ENCODE assay signal across 27 cellular contexts in genomic region chr5:135251099-135251498, GRCh38.
A peak's percentile ranks its signal among the peaks of the same experiment; 100 is the strongest.
DNase-seq lines count a peak whose midpoint lies in the region; ATAC-seq, FAIRE-seq and TF ChIP-seq lines count a peak whose summit lies in the region.
"Had no signal": no experiment of that assay in that cellular context is flagged by ENCODE, and none has a peak within 500 bp of the region (broad histone marks: within the 10 kb centered on the region; RNA-seq: fewer than 3 reads in every experiment).

No MANE protein-coding gene starts in this region.

- peaks cover 30 to 46% of the 10 kb centered on the region in 2 experiments for H3K4me1 ChIP-seq in K562 (replicated peaks in 1 of 2; ENCODE audit: control insufficient read depth in 2 of 2, insufficient read depth in 2 of 2, low read length in 2 of 2)
- H3K4me1 ChIP-seq: body of pancreas had no signal

- no TSS peak for BruUV-seq in K562 (replicated peaks; lab: Mats Ljungman, UMichigan)

- H3K9ac ChIP-seq in K562 (ENCODE audit: insufficient read depth in 1 of 2, low read depth in 2 of 2, low read length in 2 of 2), result no peak overlapping the region
- H3K9ac ChIP-seq: KMS-11 had no signal

- FAIRE-seq in K562 (lab: Jason Lieb, UNC), result no peak
- FAIRE-seq: colon had no signal

- H3K9me3 ChIP-seq in AG04450 (ENCODE audit: control insufficient read depth, insufficient read depth, low read length) (no peaks in the 10 kb centered on the region), K562 (replicated peaks; ENCODE audit: control insufficient read depth, insufficient read depth, low read depth, low read length) (peaks cover 2% of the 10 kb centered on the region; the same call in 1 of the 2 replicates)
- H3K9me3 ChIP-seq: body of pancreas, thoracic aorta had no signal

- H3K79me2 ChIP-seq in K562 (ENCODE audit: control insufficient read depth, insufficient read depth, low read length), result no peaks in the 10 kb centered on the region

- no peak overlapping the region for H3K27ac Mint-ChIP-seq in osteocyte (ENCODE audit: unreplicated experiment)
- H3K27ac Mint-ChIP-seq in naive thymus-derived CD8-positive, alpha-beta T cell, result no peak overlapping the region
- H3K27ac Mint-ChIP-seq: activated naive CD8-positive, alpha-beta T cell treated with anti-CD3 and anti-CD28 coated beads, Interleukin-2, amount 50 U/mL, for 24 hours; GM23338 had no signal

- H3K4me3 ChIP-seq in AG04450 (ENCODE audit: low read depth, low read length) (no peak overlapping the region), K562 (no peak overlapping the region)
- H3K4me3 ChIP-seq: body of pancreas, GM23338, PC-9, thoracic aorta had no signal

- H3K27me3 Mint-ChIP-seq in osteocyte (ENCODE audit: unreplicated experiment), result no peaks in the 10 kb centered on the region
- H3K27me3 Mint-ChIP-seq in naive thymus-derived CD8-positive, alpha-beta T cell, result peaks cover 0 to 2% (median 0%) of the 10 kb centered on the region in 5 donors
- H3K27me3 Mint-ChIP-seq: activated naive CD8-positive, alpha-beta T cell treated with anti-CD3 and anti-CD28 coated beads, Interleukin-2, amount 50 U/mL, for 24 hours had no signal

- WGBS in K562 (ENCODE audit: insufficient coverage, low coverage, missing lambda C conversion rate), result 75% methylated on average over 8 of the region's 8 CpGs

- in situ Hi-C loops in K562 (cut with MboI), result no loop called here

- H3K4me1 Mint-ChIP-seq in osteocyte (ENCODE audit: unreplicated experiment), result peaks cover 17% of the 10 kb centered on the region
- no peaks in the 10 kb centered on the region for H3K4me1 Mint-ChIP-seq in naive thymus-derived CD8-positive, alpha-beta T cell
- H3K4me1 Mint-ChIP-seq: activated naive CD8-positive, alpha-beta T cell treated with anti-CD3 and anti-CD28 coated beads, Interleukin-2, amount 50 U/mL, for 24 hours had no signal

- no peaks in the 10 kb centered on the region for H3K9me3 Mint-ChIP-seq in osteocyte (ENCODE audit: unreplicated experiment)
- peaks cover 0 to 2% (median 0%) of the 10 kb centered on the region in 9 donors for H3K9me3 Mint-ChIP-seq in naive thymus-derived CD8-positive, alpha-beta T cell
- H3K9me3 Mint-ChIP-seq: activated naive CD8-positive, alpha-beta T cell treated with anti-CD3 and anti-CD28 coated beads, Interleukin-2, amount 50 U/mL, for 24 hours; GM23338 had no signal

- H3K27ac ChIP-seq in AG04450 (ENCODE audit: low read depth, low read length) (peak overlapping the region; percentile 3), K562 (ENCODE audit: extremely low read depth, low read depth, low read length) (no peak overlapping the region)
- H3K27ac ChIP-seq: body of pancreas, C4-2B, KMS-11, PC-9, thoracic aorta had no signal

- no peaks in the 10 kb centered on the region for H3K27me3 ChIP-seq in AG04450 (ENCODE audit: control insufficient read depth, insufficient read depth, low read length)
- no peaks in the 10 kb centered on the region for H3K27me3 ChIP-seq in K562 (ENCODE audit: control insufficient read depth in 2 of 2, insufficient read depth in 2 of 2, low read length in 2 of 2)
- H3K27me3 ChIP-seq: body of pancreas had no signal

- DNase-seq in AG04450 (ENCODE audit: low read depth, low spot score), result no peak
- DNase-seq in NCI-H1436 treated with DMSO at 0.1 percent for 48 hours (lab: John Stamatoyannopoulos, UW), result peak; percentile 35
- DNase-seq in K562 (ENCODE audit: extremely low read depth in 1 of 4, low spot score in 3 of 4), result no peak
- peak; percentile 54 for DNase-seq in osteocyte (ENCODE audit: extremely low spot score, unreplicated experiment)
- no peak for DNase-seq in SHP77 treated with DMSO at 0.1 percent for 48 hours (lab: John Stamatoyannopoulos, UW)
- no peak for DNase-seq in NK-92 (lab: John Stamatoyannopoulos, UW; ENCODE audit: unreplicated experiment)
- no peak for DNase-seq in left ventricle myocardium superior
- no peak for DNase-seq in naive thymus-derived CD8-positive, alpha-beta T cell
- DNase-seq: activated CD4-positive, alpha-beta T cell treated with anti-CD3 and anti-CD28 coated beads for 4 hours; activated effector memory CD4-positive, alpha-beta T cell treated with Interleukin-2 at 50 U/mL for 16 hours; activated naive CD8-positive, alpha-beta T cell treated with anti-CD3 and anti-CD28 coated beads, Interleukin-2, amount 50 U/mL, for 24 hours; body of pancreas; DMS 273 treated with DMSO at 0.1 percent for 48 hours; GDM1; glutamatergic neuron; midbrain; MV-4-11; NCI-H2081; NCI-H526 treated with DMSO at 0.1 percent for 48 hours; PC-9; stimulated activated CD4-positive, alpha-beta T cell treated with anti-CD3 and anti-CD28 coated beads, Interleukin-15, amount 100 ng/mL, for 24 hours; T-helper 1 cell had no signal

- no peak for TF ChIP-seq RAD21 in K562 (CRISPR knock-in tag; conservative IDR thresholded peaks at IDR 0.05 in 1 of 2, IDR thresholded peaks at IDR 0.05 in 1 of 2)

- H2AFZ ChIP-seq in K562 (ENCODE audit: low read depth, low read length), result no peak overlapping the region
- H2AFZ ChIP-seq: GM23338, PC-9 had no signal

- no peak overlapping the region for H3K4me2 ChIP-seq in K562 (ENCODE audit: insufficient read depth, low read length)
- H3K4me2 ChIP-seq: GM23338, KMS-11, PC-9 had no signal

- TF ChIP-seq EP300 in K562 (IDR thresholded peaks at IDR 0.05; ENCODE audit: low read length), result no peak

- no peaks in the 10 kb centered on the region for H3K9me1 ChIP-seq in K562 (ENCODE audit: control insufficient read depth, insufficient read depth, low read length)

- TF ChIP-seq POLR2A in K562 (conservative IDR thresholded peaks at IDR 0.05), result no peak

- no peaks in the 10 kb centered on the region for H3K36me3 Mint-ChIP-seq in osteocyte (ENCODE audit: unreplicated experiment)
- H3K36me3 Mint-ChIP-seq in naive thymus-derived CD8-positive, alpha-beta T cell, result no peaks in the 10 kb centered on the region

- TF ChIP-seq CTCF in AG04450 (IDR thresholded peaks at IDR 0.05; ENCODE audit: low read depth, low read length) (no peak), K562 (IDR thresholded peaks at IDR 0.05 in 2 of 3, conservative IDR thresholded peaks at IDR 0.05 in 1 of 3; ENCODE audit: insufficient read depth in 2 of 3, low read depth in 1 of 3, low read length in 3 of 3) (no peak), osteocyte (IDR thresholded peaks at IDR 0.05) (no peak)

- CTCF ChIA-PET in AG04450 (lab: Charles Lee) (interaction anchor here (0.6 kb wide), 2 partner anchors 13 to 102 kb away, joined by 3 read pairs; no protein-coding TSS in a partner anchor), K562 (lab: Yijun Ruan, JAX; ENCODE audit: low intra/inter-chr PET ratio) (no interaction called here)

- intact Hi-C loops in K562 (cut with micrococcal nuclease), result no loop called here
- intact Hi-C loops in left ventricle myocardium superior (cut with micrococcal nuclease), result no loop called here

- H4K20me1 ChIP-seq in K562 (replicated peaks; ENCODE audit: control insufficient read depth, insufficient read depth, low read length), result peaks cover 11% of the 10 kb centered on the region; the same call in 1 of the 2 replicates

- H3K4me3 Mint-ChIP-seq in osteocyte (ENCODE audit: unreplicated experiment), result no peak overlapping the region
- H3K4me3 Mint-ChIP-seq in naive thymus-derived CD8-positive, alpha-beta T cell, result no peak overlapping the region
- H3K4me3 Mint-ChIP-seq: activated naive CD8-positive, alpha-beta T cell treated with anti-CD3 and anti-CD28 coated beads, Interleukin-2, amount 50 U/mL, for 24 hours; GM23338 had no signal

- no peak for ATAC-seq in K562
- ATAC-seq in left ventricle myocardium superior, result no peak
- no peak for ATAC-seq in naive thymus-derived CD8-positive, alpha-beta T cell
- ATAC-seq: activated naive CD8-positive, alpha-beta T cell treated with anti-CD3 and anti-CD28 coated beads, Interleukin-2, amount 50 U/mL, for 24 hours; body of pancreas; GM23338 had no signal

- POLR2A ChIA-PET in AG04450 (lab: Yijun Ruan, JAX), result interaction anchor here (1.0 to 1.5 kb wide), 2 partner anchors 13 to 42 kb away, joined by 6 to 14 read pairs; no protein-coding TSS in a partner anchor
- POLR2A ChIA-PET in K562 (lab: Yijun Ruan, JAX), result no interaction called here
- POLR2A ChIA-PET in naive thymus-derived CD8-positive, alpha-beta T cell (lab: Charles Lee), result no interaction called here

- no peaks in the 10 kb centered on the region for H3K36me3 ChIP-seq in K562 (ENCODE audit: control insufficient read depth, insufficient read depth, low read length)
- H3K36me3 ChIP-seq: thoracic aorta had no signal

TF ChIP-seq in K562, 482 proteins besides CTCF, POLR2A, EP300 and RAD21:
- TF ChIP-seq RFX1 (IDR thresholded peaks at IDR 0.05), result peak; percentile 51
- peak; percentile 68; the same call in 1 of the 2 replicates for TF ChIP-seq ZBTB33 (CRISPR knock-in tag; IDR thresholded peaks at IDR 0.05)
- TF ChIP-seq CHCHD3 (CRISPR knock-in tag; IDR thresholded peaks at IDR 0.05), result no peak

Comparison
In these comparisons a context has a peak if more than half of its experiments do, and no peak if none do; other contexts are left out.
1. DNase-seq: peak in NCI-H1436 treated with DMSO at 0.1 percent for 48 hours (single experiment) and osteocyte (single experiment); none in AG04450 (single experiment), K562 (0 of 4), SHP77 treated with DMSO at 0.1 percent for 48 hours (single experiment), NK-92 (single experiment), left ventricle myocardium superior (single experiment) and naive thymus-derived CD8-positive, alpha-beta T cell (0 of 10).